Comparison of ENCODE assay signal across 8 cellular contexts in the genomic region with DNA sequence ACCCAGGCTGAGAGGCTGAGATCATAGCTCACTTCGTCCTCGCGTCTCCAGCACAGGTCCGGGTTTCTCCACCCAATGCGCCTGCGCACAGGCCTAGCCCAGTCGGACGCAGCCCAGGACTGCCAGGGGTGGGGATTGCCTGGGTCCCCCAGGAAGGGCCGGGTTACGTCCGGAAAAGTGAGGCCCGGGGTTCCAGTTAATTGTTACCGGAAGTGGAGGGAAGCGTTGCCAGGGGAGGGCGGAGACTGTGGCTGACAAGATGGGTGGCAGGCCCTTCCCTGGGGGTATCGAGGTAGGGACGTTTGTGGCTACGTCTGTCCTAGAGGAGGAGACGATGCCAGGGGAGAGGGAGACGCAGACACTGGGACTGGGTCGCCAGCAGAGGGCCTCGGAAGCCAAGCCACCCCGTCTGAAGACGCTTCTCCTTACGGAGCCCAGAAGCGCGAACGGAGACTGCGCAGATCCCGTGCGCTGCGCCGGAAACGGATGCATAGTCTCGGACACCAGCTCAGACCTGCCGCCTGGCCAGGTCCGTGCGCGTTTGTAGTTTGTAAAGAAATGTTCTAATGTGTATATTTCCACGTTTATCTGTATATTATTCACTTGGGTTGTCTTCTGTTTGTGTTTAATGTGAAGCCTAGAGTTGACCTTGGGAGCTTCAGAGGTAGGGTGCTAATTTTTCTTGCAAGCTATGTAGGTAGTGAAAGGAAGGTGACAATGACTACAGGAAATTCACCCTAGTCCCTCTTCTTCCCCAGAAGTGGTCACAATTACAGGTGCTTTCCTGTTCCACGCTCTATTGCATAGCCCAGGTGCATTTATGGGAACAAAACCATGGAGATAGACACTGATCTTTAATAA. TPM values are rescaled to one million over a fixed set of nuclear protein-coding genes. Genes with fewer than 3 reads are reported as not detected.
DNase-seq lines count a peak whose midpoint lies in the region; ATAC-seq and TF ChIP-seq lines count a peak whose summit lies in the region.

No MANE protein-coding gene starts in this region.

- no peaks in the 10 kb centered on the region; the same call in 1 of the 2 replicates for H3K27me3 Mint-ChIP-seq in WTC11 (ENCODE audit: low read depth)

- peak overlapping the region; percentile 99 for H3K27ac Mint-ChIP-seq in WTC11

- no peaks in the 10 kb centered on the region for H3K9me3 Mint-ChIP-seq in WTC11

- TF ChIP-seq CTCF in WTC11 (IDR thresholded peaks at IDR 0.05): no peak; the same call in 1 of the 2 replicates
- TF ChIP-seq CTCF in cardiac fibroblast (IDR thresholded peaks at IDR 0.05; ENCODE audit: low read depth, low read length): peak; percentile 65

- peaks cover 30% of the 10 kb centered on the region for H3K36me3 Mint-ChIP-seq in WTC11

- DNase-seq in ACHN (peak; percentile 88), NCI-H2196 treated with DMSO at 0.1 percent for 48 hours (lab: John Stamatoyannopoulos, UW; ENCODE audit: unreplicated experiment) (peak; percentile 97), WTC11 (ENCODE audit: low spot score) (peak; percentile 87), cardiac fibroblast (ENCODE audit: low read depth in 2 of 2) (peak; percentile 91 to 93), islet precursor cell (peak; percentile 97)
- DNase-seq in stimulated activated CD4-positive, alpha-beta T cell treated with anti-CD3 and anti-CD28 coated beads, Interleukin-12 subunit alpha, Interleukin-12 subunit beta, amount 100 ng/mL, for 4 hours: peak; percentile 83

- POLR2A ChIA-PET in WTC11 (lab: Charles Lee): interaction anchor here (1.0 kb wide), 1 partner anchor 8 kb away, joined by 3 read pairs; the partner anchor contains the start of gene RSRP1

- in situ Hi-C loops in ACHN (cut with HindIII; ENCODE audit: low pct_ligation_motif_present, low pct_unique_long_range_greater_than_20kb, low sequenced_read_pairs): no loop called here

- peaks cover 14% of the 10 kb centered on the region for H3K4me1 Mint-ChIP-seq in WTC11

- H3K4me3 Mint-ChIP-seq in WTC11: peak overlapping the region; percentile 91

- peak; percentile 73 for ATAC-seq in GM18867 (IDR thresholded peaks at IDR 0.05; ENCODE audit: unreplicated experiment)
- ATAC-seq in HG03103 (IDR thresholded peaks at IDR 0.05; ENCODE audit: low read depth, unreplicated experiment): peak; percentile 59
- ATAC-seq in WTC11: peak; percentile 93

- CTCF ChIA-PET in WTC11 (lab: Charles Lee): interaction anchor here (0.6 to 1.5 kb wide), 12 partner anchors 8 to 571 kb away, joined by 3 to 6 read pairs (median 3); partner anchors contain the start of gene RSRP1

- peak overlapping the region; percentile 39 to 49 for H3K4me3 ChIP-seq in cardiac fibroblast (replicated peaks in 1 of 2; ENCODE audit: low read depth in 2 of 2, low read length in 2 of 2)

TF ChIP-seq in WTC11, 78 proteins besides CTCF, POLR2A, EP300 and RAD21 (continues in another document):
- TF ChIP-seq, protein P1, sequence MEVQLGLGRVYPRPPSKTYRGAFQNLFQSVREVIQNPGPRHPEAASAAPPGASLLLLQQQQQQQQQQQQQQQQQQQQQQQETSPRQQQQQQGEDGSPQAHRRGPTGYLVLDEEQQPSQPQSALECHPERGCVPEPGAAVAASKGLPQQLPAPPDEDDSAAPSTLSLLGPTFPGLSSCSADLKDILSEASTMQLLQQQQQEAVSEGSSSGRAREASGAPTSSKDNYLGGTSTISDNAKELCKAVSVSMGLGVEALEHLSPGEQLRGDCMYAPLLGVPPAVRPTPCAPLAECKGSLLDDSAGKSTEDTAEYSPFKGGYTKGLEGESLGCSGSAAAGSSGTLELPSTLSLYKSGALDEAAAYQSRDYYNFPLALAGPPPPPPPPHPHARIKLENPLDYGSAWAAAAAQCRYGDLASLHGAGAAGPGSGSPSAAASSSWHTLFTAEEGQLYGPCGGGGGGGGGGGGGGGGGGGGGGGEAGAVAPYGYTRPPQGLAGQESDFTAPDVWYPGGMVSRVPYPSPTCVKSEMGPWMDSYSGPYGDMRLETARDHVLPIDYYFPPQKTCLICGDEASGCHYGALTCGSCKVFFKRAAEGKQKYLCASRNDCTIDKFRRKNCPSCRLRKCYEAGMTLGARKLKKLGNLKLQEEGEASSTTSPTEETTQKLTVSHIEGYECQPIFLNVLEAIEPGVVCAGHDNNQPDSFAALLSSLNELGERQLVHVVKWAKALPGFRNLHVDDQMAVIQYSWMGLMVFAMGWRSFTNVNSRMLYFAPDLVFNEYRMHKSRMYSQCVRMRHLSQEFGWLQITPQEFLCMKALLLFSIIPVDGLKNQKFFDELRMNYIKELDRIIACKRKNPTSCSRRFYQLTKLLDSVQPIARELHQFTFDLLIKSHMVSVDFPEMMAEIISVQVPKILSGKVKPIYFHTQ (CRISPR knock-in tag; IDR thresholded peaks at IDR 0.05): no peak
- TF ChIP-seq MAX (CRISPR knock-in tag; IDR thresholded peaks at IDR 0.05) (peak; percentile 41; the same call in 1 of the 2 replicates), GABPB1 (CRISPR knock-in tag; IDR thresholded peaks at IDR 0.05) (peak; percentile 2; the same call in 1 of the 2 replicates), CREB1 (CRISPR knock-in tag; IDR thresholded peaks at IDR 0.05) (0 out of 2 replicates have a peak, but pooled peaks have one; percentile 64), TCF7 (CRISPR knock-in tag; IDR thresholded peaks at IDR 0.05; ENCODE audit: low read depth) (no peak), E2F5 (CRISPR knock-in tag; IDR thresholded peaks at IDR 0.05) (no peak), SP1 (CRISPR knock-in tag; conservative IDR thresholded peaks at IDR 0.05) (peak; percentile 58; the same call in 1 of the 2 replicates), NFE2L1 (CRISPR knock-in tag; IDR thresholded peaks at IDR 0.05) (peak; percentile 71), ZNF416 (CRISPR knock-in tag; IDR thresholded peaks at IDR 0.05) (0 out of 2 replicates have a peak, but pooled peaks have one; percentile 56), ERG (CRISPR knock-in tag; IDR thresholded peaks at IDR 0.05) (0 out of 2 replicates have a peak, but pooled peaks have one; percentile 16), ETV6 (CRISPR knock-in tag; IDR thresholded peaks at IDR 0.05) (peak; percentile 84), ZNF232 (CRISPR knock-in tag; IDR thresholded peaks at IDR 0.05) (no peak)
- TF ChIP-seq, protein P2, sequence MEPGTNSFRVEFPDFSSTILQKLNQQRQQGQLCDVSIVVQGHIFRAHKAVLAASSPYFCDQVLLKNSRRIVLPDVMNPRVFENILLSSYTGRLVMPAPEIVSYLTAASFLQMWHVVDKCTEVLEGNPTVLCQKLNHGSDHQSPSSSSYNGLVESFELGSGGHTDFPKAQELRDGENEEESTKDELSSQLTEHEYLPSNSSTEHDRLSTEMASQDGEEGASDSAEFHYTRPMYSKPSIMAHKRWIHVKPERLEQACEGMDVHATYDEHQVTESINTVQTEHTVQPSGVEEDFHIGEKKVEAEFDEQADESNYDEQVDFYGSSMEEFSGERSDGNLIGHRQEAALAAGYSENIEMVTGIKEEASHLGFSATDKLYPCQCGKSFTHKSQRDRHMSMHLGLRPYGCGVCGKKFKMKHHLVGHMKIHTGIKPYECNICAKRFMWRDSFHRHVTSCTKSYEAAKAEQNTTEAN (CRISPR knock-in tag; IDR thresholded peaks at IDR 0.05): peak; percentile 38; the same call in 1 of the 2 replicates
- TF ChIP-seq, protein P3, sequence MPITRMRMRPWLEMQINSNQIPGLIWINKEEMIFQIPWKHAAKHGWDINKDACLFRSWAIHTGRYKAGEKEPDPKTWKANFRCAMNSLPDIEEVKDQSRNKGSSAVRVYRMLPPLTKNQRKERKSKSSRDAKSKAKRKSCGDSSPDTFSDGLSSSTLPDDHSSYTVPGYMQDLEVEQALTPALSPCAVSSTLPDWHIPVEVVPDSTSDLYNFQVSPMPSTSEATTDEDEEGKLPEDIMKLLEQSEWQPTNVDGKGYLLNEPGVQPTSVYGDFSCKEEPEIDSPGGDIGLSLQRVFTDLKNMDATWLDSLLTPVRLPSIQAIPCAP (CRISPR knock-in tag; IDR thresholded peaks at IDR 0.05): peak; percentile 11; the same call in 1 of the 2 replicates
- TF ChIP-seq, protein P4, sequence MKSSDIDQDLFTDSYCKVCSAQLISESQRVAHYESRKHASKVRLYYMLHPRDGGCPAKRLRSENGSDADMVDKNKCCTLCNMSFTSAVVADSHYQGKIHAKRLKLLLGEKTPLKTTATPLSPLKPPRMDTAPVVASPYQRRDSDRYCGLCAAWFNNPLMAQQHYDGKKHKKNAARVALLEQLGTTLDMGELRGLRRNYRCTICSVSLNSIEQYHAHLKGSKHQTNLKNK (CRISPR knock-in tag; IDR thresholded peaks at IDR 0.05): peak; percentile 61; the same call in 1 of the 2 replicates

RNA-seq across cellular contexts. Expression of gene RSRP1, which starts 7.3 kb away (rescaled TPM):
- 75.9 to 78.1 TPM (median 76.9 TPM) in 3 replicates for total RNA-seq in WTC11 (2021)

RNA-seq across cellular contexts. Expression of gene SYF2, which starts 7.6 kb away (rescaled TPM):
- total RNA-seq in WTC11 (2021): 30.1 to 35.7 TPM (median 35.3 TPM) in 3 replicates

RNA-seq across cellular contexts. Expression of gene RHD, which starts 32.4 kb away (rescaled TPM):
- total RNA-seq in WTC11 (2021): not detected in 3 replicates

Comparison
In these comparisons a context has a peak if more than half of its experiments do, and no peak if none do; other contexts are left out.
1. Peak in every context shown above with its lines: DNase-seq, ATAC-seq and H3K4me3 ChIP-seq.